Comparison of ENCODE assay signal across 25 cellular contexts in genomic region chr9:124163988-124164350, GRCh38.
"Had no signal": no experiment of that assay in that cellular context is flagged by ENCODE, and none has a peak within 500 bp of the region (broad histone marks: within the 10 kb centered on the region; RNA-seq: fewer than 3 reads in every experiment).

No MANE protein-coding gene starts in this region.

- ATAC-seq: activated CD4-positive, CD25-positive, alpha-beta regulatory T cell treated with anti-CD3 and anti-CD28 coated beads, Interleukin-2, amount 50 U/mL, for 24 hours; activated naive CD8-positive, alpha-beta T cell treated with anti-CD3 and anti-CD28 coated beads, Interleukin-2, amount 50 U/mL, for 24 hours; body of pancreas; left lobe of liver; right lobe of liver; SK-N-SH treated with all-trans-retinoic acid at 6 μM for 48 hours; T-helper 17 cell had no signal

- H3K4me3 Mint-ChIP-seq: activated CD4-positive, alpha-beta memory T cell treated with anti-CD3 and anti-CD28 coated beads, Interleukin-2, amount 10 ng/mL, durations not matched to agents 7 days and 5 days; activated CD4-positive, alpha-beta T cell treated with anti-CD3 and anti-CD28 coated beads, Interleukin-2, amount 10 ng/mL, durations not matched to agents 7 days and 5 days; activated naive CD4-positive, alpha-beta T cell treated with anti-CD3 and anti-CD28 coated beads, Interleukin-2, amount 10 ng/mL, durations not matched to agents 7 days and 5 days; activated naive CD8-positive, alpha-beta T cell treated with anti-CD3 and anti-CD28 coated beads, Interleukin-2, amount 50 U/mL, for 24 hours; activated T-cell treated with anti-CD3 and anti-CD28 coated beads, Interleukin-2, amount 50 U/mL, for 24 hours; nephron; stimulated activated naive CD8-positive, alpha-beta T cell treated with anti-CD3 and anti-CD28 coated beads, Interleukin-15, Interleukin-2, amounts not matched to agents 100 ng/mL and 50 ng/mL, for 24 hours; T-helper 17 cell had no signal

- DNase-seq: activated CD4-positive, alpha-beta memory T cell treated with anti-CD3 and anti-CD28 coated beads, Interleukin-2, amount 10 ng/mL, durations not matched to agents 7 days and 5 days; activated CD4-positive, alpha-beta T cell treated with anti-CD3 and anti-CD28 coated beads, Interleukin-2, amount 10 ng/mL, durations not matched to agents 7 days and 5 days; activated CD8-positive, alpha-beta memory T cell treated with anti-CD3 and anti-CD28 coated beads, Interleukin-2, amount 50 U/mL, for 48 hours; activated gamma-delta T cell; activated naive CD4-positive, alpha-beta T cell treated with anti-CD3 and anti-CD28 coated beads, Interleukin-2, amount 10 ng/mL, durations not matched to agents 7 days and 5 days; activated naive CD8-positive, alpha-beta T cell treated with anti-CD3 and anti-CD28 coated beads, Interleukin-2, amount 50 U/mL, for 24 hours; activated T-cell treated with anti-CD3 and anti-CD28 coated beads, Interleukin-2, amount 50 U/mL, for 24 hours; body of pancreas; cerebellar nuclear complex; colonic mucosa; dorsolateral prefrontal cortex; effector memory CD4-positive, alpha-beta T cell; kidney glomerular epithelial cell; posterior cingulate gyrus; right lobe of liver; stimulated activated CD4-positive, alpha-beta T cell treated with anti-CD3 and anti-CD28 coated beads, Interleukin-12 subunit alpha, Interleukin-12 subunit beta, amount 100 ng/mL, for 4 hours; stimulated activated CD4-positive, alpha-beta T cell treated with anti-CD3 and anti-CD28 coated beads, Interleukin-4, amount 100 ng/mL, for 1 hour; T-helper 17 cell; T1000; WERI-Rb-1 had no signal

- H3K9me3 Mint-ChIP-seq: nephron had no signal

- H3K36me3 Mint-ChIP-seq: activated naive CD4-positive, alpha-beta T cell treated with anti-CD3 and anti-CD28 coated beads, Interleukin-2, amount 10 ng/mL, durations not matched to agents 7 days and 5 days had no signal

- H3K4me1 Mint-ChIP-seq: activated CD4-positive, alpha-beta memory T cell treated with anti-CD3 and anti-CD28 coated beads, Interleukin-2, amount 10 ng/mL, durations not matched to agents 7 days and 5 days; activated CD4-positive, alpha-beta T cell treated with anti-CD3 and anti-CD28 coated beads, Interleukin-2, amount 10 ng/mL, durations not matched to agents 7 days and 5 days; activated naive CD4-positive, alpha-beta T cell treated with anti-CD3 and anti-CD28 coated beads, Interleukin-2, amount 10 ng/mL, durations not matched to agents 7 days and 5 days; activated naive CD8-positive, alpha-beta T cell treated with anti-CD3 and anti-CD28 coated beads, Interleukin-2, amount 50 U/mL, for 24 hours; T-helper 17 cell had no signal

- H3K27ac Mint-ChIP-seq: activated CD4-positive, alpha-beta memory T cell treated with anti-CD3 and anti-CD28 coated beads, Interleukin-2, amount 10 ng/mL, durations not matched to agents 7 days and 5 days; activated CD4-positive, alpha-beta T cell treated with anti-CD3 and anti-CD28 coated beads, Interleukin-2, amount 10 ng/mL, durations not matched to agents 7 days and 5 days; activated naive CD4-positive, alpha-beta T cell treated with anti-CD3 and anti-CD28 coated beads, Interleukin-2, amount 10 ng/mL, durations not matched to agents 7 days and 5 days; activated naive CD8-positive, alpha-beta T cell treated with anti-CD3 and anti-CD28 coated beads, Interleukin-2, amount 50 U/mL, for 24 hours; activated T-cell treated with anti-CD3 and anti-CD28 coated beads, Interleukin-2, amount 50 U/mL, for 24 hours; stimulated activated naive CD8-positive, alpha-beta T cell treated with anti-CD3 and anti-CD28 coated beads, Interleukin-15, Interleukin-2, amounts not matched to agents 100 ng/mL and 50 ng/mL, for 24 hours; T-helper 17 cell had no signal
